In the genomic region with DNA sequence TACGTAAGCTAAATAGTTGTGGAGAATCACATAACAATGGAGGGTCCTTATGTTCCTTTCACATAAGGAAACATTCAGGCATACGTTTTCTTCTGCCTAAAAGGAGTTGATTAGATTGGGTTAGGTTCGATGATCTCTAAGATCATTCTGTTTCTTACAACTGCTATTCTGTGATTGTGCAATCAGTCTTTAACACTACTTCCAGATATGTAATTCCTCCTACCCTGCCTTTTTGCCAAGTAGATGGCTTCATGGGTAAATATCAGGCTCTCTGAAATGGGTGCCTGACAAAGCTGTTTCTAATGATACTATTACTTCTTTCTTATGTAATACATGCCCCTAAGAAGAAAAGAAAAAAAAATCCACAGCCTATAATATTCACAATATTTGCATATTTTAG, we compare ENCODE assay signal across 1 cellular context.
TF ChIP-seq lines count a peak whose summit lies in the region.

No MANE protein-coding gene starts in this region.

TF ChIP-seq in GM23338, 12 proteins besides CTCF, POLR2A, EP300 and RAD21 (continued from another document):
- TF ChIP-seq, protein P1, sequence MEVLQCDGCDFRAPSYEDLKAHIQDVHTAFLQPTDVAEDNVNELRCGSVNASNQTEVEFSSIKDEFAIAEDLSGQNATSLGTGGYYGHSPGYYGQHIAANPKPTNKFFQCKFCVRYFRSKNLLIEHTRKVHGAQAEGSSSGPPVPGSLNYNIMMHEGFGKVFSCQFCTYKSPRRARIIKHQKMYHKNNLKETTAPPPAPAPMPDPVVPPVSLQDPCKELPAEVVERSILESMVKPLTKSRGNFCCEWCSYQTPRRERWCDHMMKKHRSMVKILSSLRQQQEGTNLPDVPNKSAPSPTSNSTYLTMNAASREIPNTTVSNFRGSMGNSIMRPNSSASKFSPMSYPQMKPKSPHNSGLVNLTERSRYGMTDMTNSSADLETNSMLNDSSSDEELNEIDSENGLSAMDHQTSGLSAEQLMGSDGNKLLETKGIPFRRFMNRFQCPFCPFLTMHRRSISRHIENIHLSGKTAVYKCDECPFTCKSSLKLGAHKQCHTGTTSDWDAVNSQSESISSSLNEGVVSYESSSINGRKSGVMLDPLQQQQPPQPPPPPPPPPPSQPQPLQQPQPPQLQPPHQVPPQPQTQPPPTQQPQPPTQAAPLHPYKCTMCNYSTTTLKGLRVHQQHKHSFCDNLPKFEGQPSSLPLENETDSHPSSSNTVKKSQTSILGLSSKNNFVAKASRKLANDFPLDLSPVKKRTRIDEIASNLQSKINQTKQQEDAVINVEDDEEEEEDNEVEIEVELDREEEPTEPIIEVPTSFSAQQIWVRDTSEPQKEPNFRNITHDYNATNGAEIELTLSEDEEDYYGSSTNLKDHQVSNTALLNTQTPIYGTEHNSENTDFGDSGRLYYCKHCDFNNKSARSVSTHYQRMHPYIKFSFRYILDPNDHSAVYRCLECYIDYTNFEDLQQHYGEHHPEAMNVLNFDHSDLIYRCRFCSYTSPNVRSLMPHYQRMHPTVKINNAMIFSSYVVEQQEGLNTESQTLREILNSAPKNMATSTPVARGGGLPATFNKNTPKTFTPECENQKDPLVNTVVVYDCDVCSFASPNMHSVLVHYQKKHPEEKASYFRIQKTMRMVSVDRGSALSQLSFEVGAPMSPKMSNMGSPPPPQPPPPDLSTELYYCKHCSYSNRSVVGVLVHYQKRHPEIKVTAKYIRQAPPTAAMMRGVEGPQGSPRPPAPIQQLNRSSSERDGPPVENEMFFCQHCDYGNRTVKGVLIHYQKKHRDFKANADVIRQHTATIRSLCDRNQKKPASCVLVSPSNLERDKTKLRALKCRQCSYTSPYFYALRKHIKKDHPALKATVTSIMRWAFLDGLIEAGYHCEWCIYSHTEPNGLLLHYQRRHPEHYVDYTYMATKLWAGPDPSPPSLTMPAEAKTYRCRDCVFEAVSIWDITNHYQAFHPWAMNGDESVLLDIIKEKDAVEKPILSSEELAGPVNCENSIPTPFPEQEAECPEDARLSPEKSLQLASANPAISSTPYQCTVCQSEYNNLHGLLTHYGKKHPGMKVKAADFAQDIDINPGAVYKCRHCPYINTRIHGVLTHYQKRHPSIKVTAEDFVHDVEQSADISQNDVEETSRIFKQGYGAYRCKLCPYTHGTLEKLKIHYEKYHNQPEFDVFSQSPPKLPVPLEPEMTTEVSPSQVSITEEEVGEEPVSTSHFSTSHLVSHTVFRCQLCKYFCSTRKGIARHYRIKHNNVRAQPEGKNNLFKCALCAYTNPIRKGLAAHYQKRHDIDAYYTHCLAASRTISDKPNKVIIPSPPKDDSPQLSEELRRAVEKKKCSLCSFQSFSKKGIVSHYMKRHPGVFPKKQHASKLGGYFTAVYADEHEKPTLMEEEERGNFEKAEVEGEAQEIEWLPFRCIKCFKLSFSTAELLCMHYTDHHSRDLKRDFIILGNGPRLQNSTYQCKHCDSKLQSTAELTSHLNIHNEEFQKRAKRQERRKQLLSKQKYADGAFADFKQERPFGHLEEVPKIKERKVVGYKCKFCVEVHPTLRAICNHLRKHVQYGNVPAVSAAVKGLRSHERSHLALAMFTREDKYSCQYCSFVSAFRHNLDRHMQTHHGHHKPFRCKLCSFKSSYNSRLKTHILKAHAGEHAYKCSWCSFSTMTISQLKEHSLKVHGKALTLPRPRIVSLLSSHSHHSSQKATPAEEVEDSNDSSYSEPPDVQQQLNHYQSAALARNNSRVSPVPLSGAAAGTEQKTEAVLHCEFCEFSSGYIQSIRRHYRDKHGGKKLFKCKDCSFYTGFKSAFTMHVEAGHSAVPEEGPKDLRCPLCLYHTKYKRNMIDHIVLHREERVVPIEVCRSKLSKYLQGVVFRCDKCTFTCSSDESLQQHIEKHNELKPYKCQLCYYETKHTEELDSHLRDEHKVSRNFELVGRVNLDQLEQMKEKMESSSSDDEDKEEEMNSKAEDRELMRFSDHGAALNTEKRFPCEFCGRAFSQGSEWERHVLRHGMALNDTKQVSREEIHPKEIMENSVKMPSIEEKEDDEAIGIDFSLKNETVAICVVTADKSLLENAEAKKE (CRISPR knock-in tag; IDR thresholded peaks at IDR 0.05), result no peak
- TF ChIP-seq JUNB (IDR thresholded peaks at IDR 0.05; ENCODE audit: unreplicated experiment) (no peak), EZH2 (IDR thresholded peaks at IDR 0.05; ENCODE audit: low read depth, unreplicated experiment) (no peak), REST (IDR thresholded peaks at IDR 0.05; ENCODE audit: unreplicated experiment) (no peak), NANOG (IDR thresholded peaks at IDR 0.05; ENCODE audit: borderline replicate concordance) (no peak), POLR2AphosphoS5 (IDR thresholded peaks at IDR 0.05; ENCODE audit: low read depth) (no peak)
TF ChIP-seq in GM23338: peak in this region for 0.
